Comparison of ENCODE assay signal across 15 cellular contexts in the genomic region with DNA sequence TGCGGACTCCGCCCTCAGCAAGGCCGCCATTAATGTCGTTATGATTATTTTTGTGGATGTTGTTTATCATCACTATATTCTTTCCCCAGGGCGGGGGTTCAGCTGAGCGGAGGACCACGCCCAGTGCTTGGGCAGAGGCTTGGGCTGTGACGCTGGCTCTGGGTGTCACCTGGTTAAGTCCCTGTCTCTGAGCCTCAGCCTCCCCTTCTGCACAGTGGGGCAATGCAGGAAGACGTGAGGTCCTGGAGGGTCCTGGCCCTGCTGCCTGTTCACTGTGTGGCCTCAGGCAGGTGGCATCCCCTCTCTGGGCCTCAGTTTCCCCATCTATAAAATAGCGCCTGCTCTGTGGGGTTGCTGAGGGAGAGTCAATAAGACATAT. TPM values are rescaled to one million over a fixed set of nuclear protein-coding genes. Genes with fewer than 3 reads are reported as not detected.
DNase-seq lines count a peak whose midpoint lies in the region; ATAC-seq and TF ChIP-seq lines count a peak whose summit lies in the region.
"Had no signal": no experiment of that assay in that cellular context is flagged by ENCODE, and none has a peak within 500 bp of the region (broad histone marks: within the 10 kb centered on the region; RNA-seq: fewer than 3 reads in every experiment).

No MANE protein-coding gene starts in this region.

- no peaks in the 10 kb centered on the region for H3K27me3 ChIP-seq in left ventricle myocardium inferior (ENCODE audit: low read depth)
- peaks cover 13% of the 10 kb centered on the region for H3K27me3 ChIP-seq in neural progenitor cell
- H3K27me3 ChIP-seq in tibial artery = no peaks in the 10 kb centered on the region
- H3K27me3 ChIP-seq: BE2C, cardiac muscle cell had no signal

- no peak for ATAC-seq in activated naive CD8-positive, alpha-beta T cell treated with anti-CD3 and anti-CD28 coated beads, Interleukin-2, amount 50 U/mL, for 24 hours
- ATAC-seq in GM21529 (IDR thresholded peaks at IDR 0.05; ENCODE audit: unreplicated experiment) = no peak
- ATAC-seq: activated CD8-positive, alpha-beta T cell treated with anti-CD3 and anti-CD28 coated beads for 36 hours had no signal

- H3K9me3 Mint-ChIP-seq in neural progenitor cell = no peaks in the 10 kb centered on the region
- no peaks in the 10 kb centered on the region for H3K9me3 Mint-ChIP-seq in activated naive CD8-positive, alpha-beta T cell treated with anti-CD3 and anti-CD28 coated beads, Interleukin-2, amount 50 U/mL, for 24 hours
- no peaks in the 10 kb centered on the region for H3K9me3 Mint-ChIP-seq in activated CD4-positive, alpha-beta memory T cell treated with anti-CD3 and anti-CD28 coated beads, Interleukin-2, amount 10 ng/mL, durations not matched to agents 7 days and 5 days
- H3K9me3 Mint-ChIP-seq: activated CD8-positive, alpha-beta T cell treated with anti-CD3 and anti-CD28 coated beads for 36 hours; immature natural killer cell; neural crest cell had no signal

- POLR2A ChIA-PET in activated CD4-positive, alpha-beta memory T cell treated with anti-CD3 and anti-CD28 coated beads, Interleukin-2, amount 10 ng/mL, durations not matched to agents 7 days and 5 days (lab: Charles Lee) = no interaction called here

- H3F3A ChIP-seq in neural progenitor cell (ENCODE audit: low read depth) = no peaks in the 10 kb centered on the region

- no peaks in the 10 kb centered on the region for H3K4me1 Mint-ChIP-seq in neural progenitor cell
- no peaks in the 10 kb centered on the region for H3K4me1 Mint-ChIP-seq in activated naive CD8-positive, alpha-beta T cell treated with anti-CD3 and anti-CD28 coated beads, Interleukin-2, amount 50 U/mL, for 24 hours
- H3K4me1 Mint-ChIP-seq in activated CD4-positive, alpha-beta memory T cell treated with anti-CD3 and anti-CD28 coated beads, Interleukin-2, amount 10 ng/mL, durations not matched to agents 7 days and 5 days = no peaks in the 10 kb centered on the region
- H3K4me1 Mint-ChIP-seq: neural crest cell had no signal

- no peak overlapping the region for H3K9ac ChIP-seq in neural progenitor cell

- CTCF ChIA-PET in activated CD4-positive, alpha-beta memory T cell treated with anti-CD3 and anti-CD28 coated beads, Interleukin-2, amount 10 ng/mL, durations not matched to agents 7 days and 5 days (lab: Charles Lee) = no interaction called here

- H3K27ac ChIP-seq in angular gyrus (ENCODE audit: low read depth, low read length) (peak overlapping the region; percentile 99), left ventricle myocardium inferior (replicated peaks) (peak overlapping the region; percentile 100), neural progenitor cell (no peak overlapping the region), tibial artery (peak overlapping the region; percentile 98 to 100)

- TF ChIP-seq CTCF in left ventricle myocardium inferior (IDR thresholded peaks at IDR 0.05; ENCODE audit: borderline replicate concordance) (no peak), neural progenitor cell (IDR thresholded peaks at IDR 0.05) (no peak), tibial artery (IDR thresholded peaks at IDR 0.05) (no peak)

- H3K9me3 ChIP-seq in left ventricle myocardium inferior (replicated peaks) (no peaks in the 10 kb centered on the region), neural progenitor cell (ENCODE audit: low read depth) (no peaks in the 10 kb centered on the region), tibial artery (no peaks in the 10 kb centered on the region)
- H3K9me3 ChIP-seq: BE2C had no signal

- H3K4me3 ChIP-seq in left ventricle myocardium inferior = peak overlapping the region; percentile 58
- no peak overlapping the region for H3K4me3 ChIP-seq in neural progenitor cell
- peak overlapping the region; percentile 47 to 48 for H3K4me3 ChIP-seq in tibial artery
- H3K4me3 ChIP-seq: cardiac muscle cell had no signal

- H3K4me3 Mint-ChIP-seq in neural progenitor cell = peak overlapping the region; percentile 35
- H3K4me3 Mint-ChIP-seq in activated naive CD8-positive, alpha-beta T cell treated with anti-CD3 and anti-CD28 coated beads, Interleukin-2, amount 50 U/mL, for 24 hours = no peak overlapping the region
- no peak overlapping the region for H3K4me3 Mint-ChIP-seq in activated CD4-positive, alpha-beta memory T cell treated with anti-CD3 and anti-CD28 coated beads, Interleukin-2, amount 10 ng/mL, durations not matched to agents 7 days and 5 days
- H3K4me3 Mint-ChIP-seq: activated CD8-positive, alpha-beta T cell treated with anti-CD3 and anti-CD28 coated beads for 36 hours; immature natural killer cell had no signal

- H3K36me3 ChIP-seq in left ventricle myocardium inferior = peaks cover 5% of the 10 kb centered on the region
- no peaks in the 10 kb centered on the region for H3K36me3 ChIP-seq in neural progenitor cell
- H3K36me3 ChIP-seq in tibial artery = peaks cover 4 to 11% (median 5%) of the 10 kb centered on the region in 3 donors
- H3K36me3 ChIP-seq: cardiac muscle cell had no signal

- no peaks in the 10 kb centered on the region for H3K79me2 ChIP-seq in neural progenitor cell (ENCODE audit: low read depth)

- peaks cover 9% of the 10 kb centered on the region for H3K27me3 Mint-ChIP-seq in neural progenitor cell (ENCODE audit: insufficient read depth, low read depth)
- H3K27me3 Mint-ChIP-seq in activated naive CD8-positive, alpha-beta T cell treated with anti-CD3 and anti-CD28 coated beads, Interleukin-2, amount 50 U/mL, for 24 hours = no peaks in the 10 kb centered on the region
- H3K27me3 Mint-ChIP-seq in activated CD4-positive, alpha-beta memory T cell treated with anti-CD3 and anti-CD28 coated beads, Interleukin-2, amount 10 ng/mL, durations not matched to agents 7 days and 5 days = no peaks in the 10 kb centered on the region
- H3K27me3 Mint-ChIP-seq: activated CD8-positive, alpha-beta T cell treated with anti-CD3 and anti-CD28 coated beads for 36 hours had no signal

- intact Hi-C loops in left ventricle myocardium inferior (cut with micrococcal nuclease) (no loop called here), tibial artery (cut with DNase I; ENCODE audit: low total_unique reads) (no loop called here)

- H3K4me1 ChIP-seq in left ventricle myocardium inferior (peaks cover 80% of the 10 kb centered on the region), neural progenitor cell (no peaks in the 10 kb centered on the region), tibial artery (peaks cover 0 to 78% (median 58%) of the 10 kb centered on the region in 4 donors)
- H3K4me1 ChIP-seq: BE2C had no signal

- peak overlapping the region; percentile 65 for H3K4me2 ChIP-seq in neural progenitor cell

- DNase-seq in left ventricle myocardium inferior (no peak), neural progenitor cell (ENCODE audit: low spot score) (no peak), tibial artery (no peak), 8988T (no peak)
- no peak for DNase-seq in activated naive CD8-positive, alpha-beta T cell treated with anti-CD3 and anti-CD28 coated beads, Interleukin-2, amount 50 U/mL, for 24 hours
- DNase-seq in activated CD4-positive, alpha-beta memory T cell treated with anti-CD3 and anti-CD28 coated beads, Interleukin-2, amount 10 ng/mL, durations not matched to agents 7 days and 5 days = no peak
- DNase-seq: activated CD8-positive, alpha-beta T cell treated with anti-CD3 and anti-CD28 coated beads for 36 hours; BE2C; EL; immature natural killer cell; T-helper 9 cell had no signal

- no peaks in the 10 kb centered on the region for H4K20me1 ChIP-seq in neural progenitor cell (ENCODE audit: low read depth)

- H3K36me3 Mint-ChIP-seq in neural progenitor cell = no peaks in the 10 kb centered on the region
- H3K36me3 Mint-ChIP-seq in activated naive CD8-positive, alpha-beta T cell treated with anti-CD3 and anti-CD28 coated beads, Interleukin-2, amount 50 U/mL, for 24 hours (ENCODE audit: low read depth) = peaks cover 2% of the 10 kb centered on the region
- H3K36me3 Mint-ChIP-seq in activated CD4-positive, alpha-beta memory T cell treated with anti-CD3 and anti-CD28 coated beads, Interleukin-2, amount 10 ng/mL, durations not matched to agents 7 days and 5 days (ENCODE audit: low read depth) = no peaks in the 10 kb centered on the region
- H3K36me3 Mint-ChIP-seq: immature natural killer cell had no signal

- no peak overlapping the region for H3K27ac Mint-ChIP-seq in neural progenitor cell
- no peak overlapping the region for H3K27ac Mint-ChIP-seq in activated naive CD8-positive, alpha-beta T cell treated with anti-CD3 and anti-CD28 coated beads, Interleukin-2, amount 50 U/mL, for 24 hours
- H3K27ac Mint-ChIP-seq in activated CD4-positive, alpha-beta memory T cell treated with anti-CD3 and anti-CD28 coated beads, Interleukin-2, amount 10 ng/mL, durations not matched to agents 7 days and 5 days = no peak overlapping the region
- H3K27ac Mint-ChIP-seq: activated CD8-positive, alpha-beta T cell treated with anti-CD3 and anti-CD28 coated beads for 36 hours; immature natural killer cell had no signal

- H2AFZ ChIP-seq in neural progenitor cell (replicated peaks) = no peak overlapping the region

RNA-seq across cellular contexts. Expression of a gene that starts 32.5 kb away (rescaled TPM):
- total RNA-seq in left ventricle myocardium inferior (145 TPM), neural progenitor cell (ENCODE audit: low replicate concordance) (1.1 and 1.3 TPM in 2 replicates)
- total RNA-seq in activated CD4-positive, alpha-beta memory T cell treated with anti-CD3 and anti-CD28 coated beads, Interleukin-2, amount 10 ng/mL, durations not matched to agents 7 days and 5 days = 10 to 100 TPM; 12.6 to 13.1 TPM

Comparison
In these comparisons a context has a peak if more than half of its experiments do, and no peak if none do; other contexts are left out.
1. RNA of a gene that starts 32.5 kb away (total RNA-seq): 145 TPM in left ventricle myocardium inferior (single experiment); 12.6 to 13.1 TPM in activated CD4-positive, alpha-beta memory T cell treated with anti-CD3 and anti-CD28 coated beads, Interleukin-2, amount 10 ng/mL, durations not matched to agents 7 days and 5 days and 1.1 to 1.3 TPM in neural progenitor cell; every median in the first group is over 10 times any median in the second.